Comparison of ENCODE assay signal across 22 cellular contexts in the genomic region with DNA sequence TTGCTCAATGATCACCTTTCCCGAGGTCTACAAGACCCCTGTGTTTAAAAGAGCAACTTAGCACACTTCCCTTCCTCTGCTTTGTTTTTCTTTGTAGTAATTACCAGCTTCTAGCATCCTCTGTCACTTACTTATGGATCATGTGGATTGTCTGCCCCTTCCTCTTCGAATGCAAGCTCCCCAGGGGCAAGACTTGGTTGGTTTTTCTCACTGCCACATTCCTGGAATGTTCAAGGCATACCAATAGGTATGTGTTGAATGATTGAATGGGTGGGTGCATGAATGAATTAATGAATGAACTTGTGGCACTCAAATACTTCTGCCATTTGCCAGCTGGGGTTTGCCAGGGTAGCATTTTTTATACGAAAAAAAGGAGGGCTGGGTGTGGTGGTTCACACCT.
DNase-seq lines count a peak whose midpoint lies in the region; ATAC-seq, FAIRE-seq and TF ChIP-seq lines count a peak whose summit lies in the region.
"Had no signal": no experiment of that assay in that cellular context is flagged by ENCODE, and none has a peak within 500 bp of the region (broad histone marks: within the 10 kb centered on the region; RNA-seq: fewer than 3 reads in every experiment).

No MANE protein-coding gene starts in this region.

- H3K4me2 ChIP-seq in astrocyte (ENCODE audit: low read length), result peak overlapping the region; percentile 72
- H3K4me2 ChIP-seq in mesendoderm (ENCODE audit: low read length), result no peak overlapping the region
- H3K4me2 ChIP-seq: KMS-11 had no signal

- peaks cover 12% of the 10 kb centered on the region for H3K4me1 Mint-ChIP-seq in astrocyte (ENCODE audit: low read depth, unreplicated experiment)

- H3K23ac ChIP-seq in mesendoderm (ENCODE audit: low read length), result no peak overlapping the region

- no peak overlapping the region for H2AFZ ChIP-seq in astrocyte (ENCODE audit: low read depth, low read length)

- no peak overlapping the region for H3K4me3 Mint-ChIP-seq in astrocyte (ENCODE audit: unreplicated experiment)
- H3K4me3 Mint-ChIP-seq: CD4-positive, alpha-beta T cell had no signal

- no peaks in the 10 kb centered on the region for H3K9me3 Mint-ChIP-seq in astrocyte (ENCODE audit: unreplicated experiment)
- H3K9me3 Mint-ChIP-seq: CD4-positive, alpha-beta T cell had no signal

- CTCF ChIA-PET in GM10248 (lab: Yijun Ruan, JAX), result no interaction called here

- ATAC-seq in left ventricle myocardium superior, result no peak

- H4K5ac ChIP-seq in mesendoderm (ENCODE audit: low read length), result no peak overlapping the region

- no peak overlapping the region for H3K18ac ChIP-seq in mesendoderm (ENCODE audit: low read length)

- peaks cover 6% of the 10 kb centered on the region for H4K20me1 ChIP-seq in astrocyte (ENCODE audit: insufficient read depth, low read length)

- no peak overlapping the region for H3K4me3 ChIP-seq in left ventricle myocardium inferior
- no peak overlapping the region for H3K4me3 ChIP-seq in astrocyte (ENCODE audit: insufficient read depth, low read depth, low read length)
- no peak overlapping the region for H3K4me3 ChIP-seq in mesendoderm (ENCODE audit: low read length)

- no peak overlapping the region for H2AK5ac ChIP-seq in mesendoderm (ENCODE audit: low read length)

- no CpG with 5 or more reads among the region's 3 CpGs for WGBS in mesendoderm (ENCODE audit: extremely low coverage, insufficient coverage, low lambda C conversion rate)

- no peak overlapping the region for H4K8ac ChIP-seq in mesendoderm (ENCODE audit: low read depth, low read length)

- H3K27me3 ChIP-seq in left ventricle myocardium inferior (ENCODE audit: low read depth) (no peaks in the 10 kb centered on the region), astrocyte (ENCODE audit: insufficient read depth, low read length) (no peaks in the 10 kb centered on the region), mesendoderm (ENCODE audit: insufficient read depth, low read length, poor library complexity) (no peaks in the 10 kb centered on the region)

- peaks cover 18% of the 10 kb centered on the region for H3K79me1 ChIP-seq in mesendoderm (ENCODE audit: low read length)

- in situ Hi-C loops in GM13977 (cut with MboI; ENCODE audit: low pct_unique_long_range_greater_than_20kb, low sequenced_read_pairs, unreplicated experiment), result no loop called here

- no peak overlapping the region for H2BK5ac ChIP-seq in mesendoderm (ENCODE audit: low read length)

- TF ChIP-seq CTCF in left ventricle myocardium inferior (IDR thresholded peaks at IDR 0.05; ENCODE audit: borderline replicate concordance) (no peak), astrocyte (IDR thresholded peaks at IDR 0.05; ENCODE audit: insufficient read depth, low read depth, low read length) (no peak), GM10248 (IDR thresholded peaks at IDR 0.05; ENCODE audit: control extremely low read depth, extremely low read depth, low read depth, missing control alignments) (no peak), GM13977 (IDR thresholded peaks at IDR 0.05; ENCODE audit: extremely low read depth, insufficient read depth, missing control alignments) (no peak)

- H3K27ac ChIP-seq in left ventricle myocardium inferior (replicated peaks) (peak overlapping the region; percentile 87), astrocyte (ENCODE audit: low read depth, low read length) (peak overlapping the region; percentile 97), mesendoderm (ENCODE audit: low read depth, low read length) (no peak overlapping the region)
- H3K27ac ChIP-seq: KMS-11 had no signal

- DNase-seq in left ventricle myocardium inferior (no peak), left ventricle myocardium superior (no peak), astrocyte (ENCODE audit: low read depth) (no peak), mesendoderm (peak; percentile 77), GM10248 (ENCODE audit: extremely low spot score) (no peak), GM13977 (ENCODE audit: low spot score) (no peak)
- no peak for DNase-seq in activated naive CD4-positive, alpha-beta T cell treated with Interleukin-2 at 50 U/mL for 16 hours
- DNase-seq: Caco-2; CD4-positive, alpha-beta T cell; DMS153; GF-D8; GOT3; MV-4-11; NCI-H187 treated with DMSO at 0.1 percent for 48 hours; NCI-H2227 treated with DMSO at 0.1 percent for 48 hours; NCI-H510A treated with DMSO at 0.1 percent for 48 hours; NCI-H82; OCI-M1 had no signal

- POLR2A ChIA-PET in GM10248 (lab: Yijun Ruan, JAX), result no interaction called here

- H3K4me1 ChIP-seq in left ventricle myocardium inferior, result peaks cover 80% of the 10 kb centered on the region
- H3K4me1 ChIP-seq in astrocyte (ENCODE audit: insufficient read depth, low read length), result peaks cover 39% of the 10 kb centered on the region
- peaks cover 7% of the 10 kb centered on the region for H3K4me1 ChIP-seq in mesendoderm (ENCODE audit: control insufficient read depth, low read depth, low read length)
- H3K4me1 ChIP-seq: Caco-2 had no signal

- intact Hi-C loops in left ventricle myocardium inferior (cut with micrococcal nuclease), result no loop called here
- intact Hi-C loops in left ventricle myocardium superior (cut with micrococcal nuclease), result no loop called here

- H3K56ac ChIP-seq in mesendoderm (ENCODE audit: low read length), result no peak overlapping the region

- FAIRE-seq in astrocyte (lab: Jason Lieb, UNC), result no peak
- FAIRE-seq: A204.1, GM12891, GM18507 had no signal

- H3K4ac ChIP-seq in mesendoderm (ENCODE audit: low read depth, low read length), result no peak overlapping the region

- peaks cover 87% of the 10 kb centered on the region for H3K79me2 ChIP-seq in astrocyte (ENCODE audit: insufficient read depth, low read length)
- H3K79me2 ChIP-seq in mesendoderm (ENCODE audit: control insufficient read depth, insufficient read depth, low read length), result peaks cover 23% of the 10 kb centered on the region

- H3K9me3 ChIP-seq in left ventricle myocardium inferior (replicated peaks) (no peaks in the 10 kb centered on the region), astrocyte (ENCODE audit: insufficient read depth, low read depth, low read length) (no peaks in the 10 kb centered on the region)
- H3K9me3 ChIP-seq: Caco-2 had no signal

- no peaks in the 10 kb centered on the region for H3K36me3 ChIP-seq in left ventricle myocardium inferior
- peaks cover 3% of the 10 kb centered on the region for H3K36me3 ChIP-seq in astrocyte (ENCODE audit: insufficient read depth, low read length)
- no peaks in the 10 kb centered on the region for H3K36me3 ChIP-seq in mesendoderm (ENCODE audit: control insufficient read depth, insufficient read depth, low read length)

- H3K27me3 Mint-ChIP-seq in astrocyte (ENCODE audit: low read depth, unreplicated experiment), result no peaks in the 10 kb centered on the region

- peak overlapping the region; percentile 12 for H3K9ac ChIP-seq in astrocyte (ENCODE audit: low read length)
- no peak overlapping the region for H3K9ac ChIP-seq in mesendoderm (ENCODE audit: low read length)
- H3K9ac ChIP-seq: KMS-11 had no signal

- H2BK120ac ChIP-seq in mesendoderm (ENCODE audit: low read depth, low read length), result no peak overlapping the region

- no peak overlapping the region for H2BK15ac ChIP-seq in mesendoderm (replicated peaks; ENCODE audit: low read depth)

- H3K27ac Mint-ChIP-seq in astrocyte (ENCODE audit: unreplicated experiment), result no peak overlapping the region
- H3K27ac Mint-ChIP-seq: CD4-positive, alpha-beta T cell had no signal

- H3K36me3 Mint-ChIP-seq in astrocyte (ENCODE audit: low read depth, unreplicated experiment), result peaks cover 5% of the 10 kb centered on the region
